1 cellular context compared by ENCODE assay signal in the genomic region with DNA sequence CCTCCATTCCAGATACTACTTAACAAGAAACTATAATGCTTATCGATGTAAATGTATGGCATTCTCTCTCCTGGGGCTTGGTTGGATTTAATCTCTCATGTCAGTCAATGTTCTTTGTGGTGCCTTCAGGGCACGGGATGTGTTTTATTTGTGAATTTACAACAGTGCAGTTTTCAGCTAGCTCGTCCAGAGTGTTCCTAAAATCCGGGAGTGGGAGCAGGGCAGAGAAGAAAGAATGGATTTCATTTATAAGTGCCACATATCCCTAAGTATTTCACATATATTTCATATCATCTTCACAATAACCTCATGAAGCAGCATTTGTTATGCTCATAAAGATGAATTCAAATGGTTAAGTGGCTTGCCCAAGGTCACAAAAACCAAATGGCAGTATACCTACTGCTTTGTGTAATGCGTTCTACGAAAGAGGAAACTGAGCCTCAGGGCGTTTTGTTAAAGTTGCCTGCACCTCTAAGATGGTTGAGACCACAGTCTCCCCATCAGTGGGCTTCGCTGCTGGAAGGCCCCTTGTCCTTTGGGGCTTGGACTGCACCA.
TF ChIP-seq lines count a peak whose summit lies in the region.

No MANE protein-coding gene starts in this region.

TF ChIP-seq in H1, 55 proteins besides CTCF, POLR2A, EP300 and RAD21:
- TF ChIP-seq SP4 (IDR thresholded peaks at IDR 0.05; ENCODE audit: low read length): no peak
- no peak for TF ChIP-seq CBX5 (IDR thresholded peaks at IDR 0.05; ENCODE audit: low read depth, low read length)
- TF ChIP-seq JUN (IDR thresholded peaks at IDR 0.05; ENCODE audit: low read depth, low read length): no peak
- no peak for TF ChIP-seq BACH1 (IDR thresholded peaks at IDR 0.05; ENCODE audit: low read length)
- TF ChIP-seq RXRA (IDR thresholded peaks at IDR 0.05; ENCODE audit: insufficient read depth, low read depth, low read length): no peak
- no peak for TF ChIP-seq SAP30 (IDR thresholded peaks at IDR 0.05; ENCODE audit: insufficient read depth, insufficient replicate concordance, low read length)
- TF ChIP-seq EZH2 (IDR thresholded peaks at IDR 0.05; ENCODE audit: low read depth, low read length, severe bottlenecking): no peak
- no peak for TF ChIP-seq POLR2AphosphoS5 (IDR thresholded peaks at IDR 0.05; ENCODE audit: low read depth, low read length)
- TF ChIP-seq HDAC2 (IDR thresholded peaks at IDR 0.05; ENCODE audit: borderline replicate concordance in 1 of 2, low read depth in 2 of 2, low read length in 2 of 2): no peak
- TF ChIP-seq POU5F1 (IDR thresholded peaks at IDR 0.05; ENCODE audit: low read depth, low read length): no peak
- TF ChIP-seq SIN3A (conservative IDR thresholded peaks at IDR 0.05 in 1 of 2, IDR thresholded peaks at IDR 0.05 in 1 of 2; ENCODE audit: low read depth in 1 of 2, low read length in 2 of 2): no peak
- TF ChIP-seq SP1 (IDR thresholded peaks at IDR 0.05; ENCODE audit: low read depth, low read length): no peak
- TF ChIP-seq CHD1 (IDR thresholded peaks at IDR 0.05; ENCODE audit: low read depth, low read length): no peak
TF ChIP-seq in H1: peak in this region for 0.
